ENCODE assay signal across 20 cellular contexts in the genomic region with DNA sequence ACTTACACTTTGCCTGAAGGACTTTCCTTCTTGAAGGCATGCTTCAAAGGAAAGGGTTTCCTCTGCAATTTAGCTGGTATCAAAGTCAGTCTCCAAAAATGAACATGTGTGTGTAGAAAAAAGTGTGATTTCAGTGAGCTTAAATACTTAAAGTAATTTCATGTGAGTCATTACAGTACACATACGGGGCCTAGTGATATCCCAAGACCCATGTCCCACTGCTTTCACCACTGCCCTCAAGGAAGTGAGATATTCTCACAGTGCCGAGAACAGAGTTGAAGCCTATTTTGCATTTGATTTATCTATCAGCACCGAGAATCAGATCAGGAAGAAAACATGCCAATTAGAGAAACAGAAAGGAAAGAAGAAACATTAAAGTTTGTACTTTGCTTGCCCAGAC.
DNase-seq lines count a peak whose midpoint lies in the region; ATAC-seq and TF ChIP-seq lines count a peak whose summit lies in the region.
"Had no signal": no experiment of that assay in that cellular context is flagged by ENCODE, and none has a peak within 500 bp of the region (broad histone marks: within the 10 kb centered on the region; RNA-seq: fewer than 3 reads in every experiment).

No MANE protein-coding gene starts in this region.

- no peaks in the 10 kb centered on the region for H4K20me1 ChIP-seq in PC-3 (ENCODE audit: low read length)

- no peaks in the 10 kb centered on the region for H3K9me2 ChIP-seq in PC-3 (replicated peaks; ENCODE audit: low read length)

- H3K4me3 Mint-ChIP-seq in activated CD4-positive, alpha-beta memory T cell treated with anti-CD3 and anti-CD28 coated beads for 36 hours, result no peak overlapping the region
- H3K4me3 Mint-ChIP-seq: endodermal cell had no signal

- ATAC-seq in heart left ventricle, result no peak
- ATAC-seq in GM21786 (IDR thresholded peaks at IDR 0.05; ENCODE audit: unreplicated experiment), result peak; percentile 45
- ATAC-seq in PC-3, result no peak
- ATAC-seq: pancreas, right lobe of liver had no signal

- no peak overlapping the region for H2AFZ ChIP-seq in PC-3 (ENCODE audit: low read length)

- no peak overlapping the region for H3K4me2 ChIP-seq in PC-3 (ENCODE audit: low read length)

- peaks cover 39% of the 10 kb centered on the region for H3K4me1 Mint-ChIP-seq in activated CD4-positive, alpha-beta memory T cell treated with anti-CD3 and anti-CD28 coated beads for 36 hours (ENCODE audit: low read depth)
- H3K4me1 Mint-ChIP-seq: endodermal cell had no signal

- H3K27me3 ChIP-seq in left ventricle myocardium inferior (ENCODE audit: low read depth), result no peaks in the 10 kb centered on the region
- H3K27me3 ChIP-seq in heart left ventricle, result peaks cover 0 to 18% (median 0%) of the 10 kb centered on the region in 9 donors
- peaks cover 0 to 6% (median 4%) of the 10 kb centered on the region in 5 donors for H3K27me3 ChIP-seq in subcutaneous abdominal adipose tissue (ENCODE audit: control insufficient read depth in 5 of 5, insufficient read depth in 4 of 5, low read length in 5 of 5)
- H3K27me3 ChIP-seq in PC-3 (ENCODE audit: low read length), result no peaks in the 10 kb centered on the region
- H3K27me3 ChIP-seq: right lobe of liver had no signal

- no peaks in the 10 kb centered on the region for H3K36me3 ChIP-seq in left ventricle myocardium inferior
- H3K36me3 ChIP-seq in heart left ventricle, result no peaks in the 10 kb centered on the region
- H3K36me3 ChIP-seq in subcutaneous abdominal adipose tissue (ENCODE audit: control insufficient read depth in 5 of 5, insufficient read depth in 5 of 5, low read length in 5 of 5), result no peaks in the 10 kb centered on the region
- peaks cover 8% of the 10 kb centered on the region for H3K36me3 ChIP-seq in PC-3 (ENCODE audit: low read depth, low read length)
- H3K36me3 ChIP-seq: pancreas, right lobe of liver had no signal

- DNase-seq in left ventricle myocardium inferior (no peak), heart left ventricle (no peak), PC-3 (no peak), NCI-H2171 (lab: John Stamatoyannopoulos, UW) (no peak), HEK293T (ENCODE audit: extremely low spot score) (no peak)
- no peak for DNase-seq in activated CD4-positive, alpha-beta memory T cell treated with anti-CD3 and anti-CD28 coated beads for 36 hours
- DNase-seq: activated gamma-delta T cell; CD4-positive, alpha-beta memory T cell; DMS79; endodermal cell; hippocampal formation; islet precursor cell; MV-4-11; NCI-H1930; NCI-H446 treated with DMSO at 0.1 percent for 48 hours; pancreas; right lobe of liver; stimulated activated naive CD4-positive, alpha-beta T cell treated with Interleukin-2 at 50 U/mL for 16 hours had no signal

- 62 to 71% (median 65%) methylated on average over 3 of the region's 3 CpGs for WGBS in heart left ventricle, 4 donors

- intact Hi-C loops in left ventricle myocardium inferior (cut with micrococcal nuclease), result no loop called here
- intact Hi-C loops in heart left ventricle (cut with DNase I), result loop anchor here in 2 of 10 donors (5.0 kb wide), 2 partner anchors 37 to 47 kb away; no protein-coding TSS in a partner anchor
- intact Hi-C loops in activated CD4-positive, alpha-beta memory T cell treated with anti-CD3 and anti-CD28 coated beads for 36 hours (cut with micrococcal nuclease), result no loop called here
- intact Hi-C loops in PC-3 (cut with micrococcal nuclease), result no loop called here

- H3K4me1 ChIP-seq in left ventricle myocardium inferior (peaks cover 15% of the 10 kb centered on the region), heart left ventricle (peaks cover 0 to 13% (median 4%) of the 10 kb centered on the region in 12 donors), subcutaneous abdominal adipose tissue (ENCODE audit: control insufficient read depth in 5 of 5, insufficient read depth in 5 of 5, low read length in 5 of 5) (peaks cover 2 to 15% (median 8%) of the 10 kb centered on the region in 5 donors), PC-3 (ENCODE audit: insufficient read depth, low read length) (no peaks in the 10 kb centered on the region)
- H3K4me1 ChIP-seq: pancreas, right lobe of liver had no signal

- no peaks in the 10 kb centered on the region for H3F3A ChIP-seq in PC-3 (ENCODE audit: low read length, unreplicated experiment)

- CTCF ChIA-PET in activated CD4-positive, alpha-beta memory T cell treated with anti-CD3 and anti-CD28 coated beads for 36 hours (lab: Charles Lee), result interaction anchor here (1.1 kb wide), 1 partner anchor 62 kb away, joined by 3 read pairs; no protein-coding TSS in a partner anchor
- CTCF ChIA-PET in PC-3 (lab: Charles Lee) (no interaction called here), HEK293T (lab: Yijun Ruan, JAX) (no interaction called here)

- H3K9me3 Mint-ChIP-seq in activated CD4-positive, alpha-beta memory T cell treated with anti-CD3 and anti-CD28 coated beads for 36 hours, result no peaks in the 10 kb centered on the region
- H3K9me3 Mint-ChIP-seq: CD4-positive, alpha-beta memory T cell had no signal

- POLR2A ChIA-PET in activated CD4-positive, alpha-beta memory T cell treated with anti-CD3 and anti-CD28 coated beads for 36 hours (lab: Charles Lee), result no interaction called here
- POLR2A ChIA-PET in PC-3 (lab: Charles Lee; ENCODE audit: unreplicated experiment), result no interaction called here
- POLR2A ChIA-PET in HEK293T (lab: Yijun Ruan, JAX), result no interaction called here

- TF ChIP-seq CTCF in left ventricle myocardium inferior (IDR thresholded peaks at IDR 0.05; ENCODE audit: borderline replicate concordance) (no peak), heart left ventricle (IDR thresholded peaks at IDR 0.05) (no peak), PC-3 (conservative IDR thresholded peaks at IDR 0.05; ENCODE audit: low read depth, low read length) (no peak)

- no peaks in the 10 kb centered on the region for H3K79me2 ChIP-seq in PC-3 (ENCODE audit: low read length)

- no peaks in the 10 kb centered on the region for H3K27me3 Mint-ChIP-seq in activated CD4-positive, alpha-beta memory T cell treated with anti-CD3 and anti-CD28 coated beads for 36 hours
- H3K27me3 Mint-ChIP-seq: CD4-positive, alpha-beta memory T cell had no signal

- H3K9ac ChIP-seq in subcutaneous abdominal adipose tissue (ENCODE audit: low read length in 5 of 5), result no peak overlapping the region
- H3K9ac ChIP-seq in PC-3 (ENCODE audit: low read length), result no peak overlapping the region

- no peak overlapping the region for H3K4me3 ChIP-seq in left ventricle myocardium inferior
- H3K4me3 ChIP-seq in heart left ventricle, result no peak overlapping the region
- H3K4me3 ChIP-seq in subcutaneous abdominal adipose tissue (ENCODE audit: low read depth in 1 of 5, low read length in 5 of 5), result no peak overlapping the region
- H3K4me3 ChIP-seq in PC-3 (ENCODE audit: low read length), result no peak overlapping the region
- H3K4me3 ChIP-seq: pancreas, right lobe of liver had no signal

- H3K27ac ChIP-seq in left ventricle myocardium inferior (replicated peaks), result peak overlapping the region; percentile 30
- H3K27ac ChIP-seq in heart left ventricle, result no peak overlapping the region
- peak overlapping the region; percentile 3 for H3K27ac ChIP-seq in subcutaneous abdominal adipose tissue (ENCODE audit: low read depth, low read length)
- H3K27ac ChIP-seq in PC-3 (ENCODE audit: low read length), result no peak overlapping the region
- H3K27ac ChIP-seq: pancreas, right lobe of liver had no signal

- peaks cover 10% of the 10 kb centered on the region for H3K36me3 Mint-ChIP-seq in activated CD4-positive, alpha-beta memory T cell treated with anti-CD3 and anti-CD28 coated beads for 36 hours
- H3K36me3 Mint-ChIP-seq: CD4-positive, alpha-beta memory T cell had no signal

- no peaks in the 10 kb centered on the region for H3K9me3 ChIP-seq in left ventricle myocardium inferior (replicated peaks)
- H3K9me3 ChIP-seq in heart left ventricle, result no peaks in the 10 kb centered on the region
- no peaks in the 10 kb centered on the region for H3K9me3 ChIP-seq in subcutaneous abdominal adipose tissue (ENCODE audit: control insufficient read depth in 5 of 5, low read length in 5 of 5)
- no peaks in the 10 kb centered on the region for H3K9me3 ChIP-seq in PC-3 (ENCODE audit: low read length)
- H3K9me3 ChIP-seq: pancreas, right lobe of liver had no signal

- BruUV-seq in PC-3 (replicated peaks; lab: Mats Ljungman, UMichigan), result no TSS peak

- peak overlapping the region; percentile 46 for H3K27ac Mint-ChIP-seq in activated CD4-positive, alpha-beta memory T cell treated with anti-CD3 and anti-CD28 coated beads for 36 hours
- H3K27ac Mint-ChIP-seq: CD4-positive, alpha-beta memory T cell; endodermal cell had no signal

- TF ChIP-seq POLR2A in heart left ventricle (IDR thresholded peaks at IDR 0.05), result no peak

TF ChIP-seq in HEK293T, 16 proteins besides CTCF, POLR2A, EP300 and RAD21:
- TF ChIP-seq L3MBTL2 (conservative IDR thresholded peaks at IDR 0.05) (no peak), LEF1 (IDR thresholded peaks at IDR 0.05; ENCODE audit: borderline replicate concordance) (no peak), FOXK2 (IDR thresholded peaks at IDR 0.05) (no peak), CTBP1 (IDR thresholded peaks at IDR 0.05; ENCODE audit: borderline replicate concordance) (no peak)
- TF ChIP-seq, protein P1, sequence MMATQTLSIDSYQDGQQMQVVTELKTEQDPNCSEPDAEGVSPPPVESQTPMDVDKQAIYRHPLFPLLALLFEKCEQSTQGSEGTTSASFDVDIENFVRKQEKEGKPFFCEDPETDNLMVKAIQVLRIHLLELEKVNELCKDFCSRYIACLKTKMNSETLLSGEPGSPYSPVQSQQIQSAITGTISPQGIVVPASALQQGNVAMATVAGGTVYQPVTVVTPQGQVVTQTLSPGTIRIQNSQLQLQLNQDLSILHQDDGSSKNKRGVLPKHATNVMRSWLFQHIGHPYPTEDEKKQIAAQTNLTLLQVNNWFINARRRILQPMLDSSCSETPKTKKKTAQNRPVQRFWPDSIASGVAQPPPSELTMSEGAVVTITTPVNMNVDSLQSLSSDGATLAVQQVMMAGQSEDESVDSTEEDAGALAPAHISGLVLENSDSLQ (IDR thresholded peaks at IDR 0.05), result no peak

Comparison
In these comparisons a context has a peak if more than half of its experiments do, and no peak if none do; other contexts are left out.
1. H3K27ac ChIP-seq: peak in left ventricle myocardium inferior (single experiment) and subcutaneous abdominal adipose tissue (single experiment); none in heart left ventricle (0 of 12) and PC-3 (single experiment).